ENCODE assay signal across 16 cellular contexts in genomic region chr3:187014417-187014864, GRCh38.
A peak's percentile ranks its signal among the peaks of the same experiment; 100 is the strongest.
DNase-seq lines count a peak whose midpoint lies in the region; ATAC-seq and TF ChIP-seq lines count a peak whose summit lies in the region.
"Had no signal": no experiment of that assay in that cellular context is flagged by ENCODE, and none has a peak within 500 bp of the region (broad histone marks: within the 10 kb centered on the region; RNA-seq: fewer than 3 reads in every experiment).

No MANE protein-coding gene starts in this region.

- intact Hi-C loops in activated naive CD4-positive, alpha-beta T cell treated with anti-CD3 and anti-CD28 coated beads for 36 hours (cut with micrococcal nuclease): no loop called here
- intact Hi-C loops in upper lobe of right lung (cut with DNase I) (no loop called here), psoas muscle (cut with DNase I) (no loop called here)

- 45 to 46% (median 45%) methylated on average over 2 of the region's 2 CpGs for WGBS in psoas muscle, 3 donors

- no peak for TF ChIP-seq CTCF in upper lobe of right lung (IDR thresholded peaks at IDR 0.05)
- TF ChIP-seq CTCF in psoas muscle (IDR thresholded peaks at IDR 0.05): no peak

- H3K4me3 ChIP-seq in upper lobe of right lung: no peak overlapping the region
- H3K4me3 ChIP-seq in psoas muscle: no peak overlapping the region
- H3K4me3 ChIP-seq: ascending aorta had no signal

- peak overlapping the region; percentile 4 for H3K27ac ChIP-seq in upper lobe of right lung
- no peak overlapping the region for H3K27ac ChIP-seq in psoas muscle
- H3K27ac ChIP-seq: KMS-11, parathyroid adenoma had no signal

- H3K36me3 ChIP-seq in upper lobe of right lung: no peaks in the 10 kb centered on the region
- H3K36me3 ChIP-seq in psoas muscle (ENCODE audit: insufficient read depth in 1 of 2, low read depth in 1 of 2): no peaks in the 10 kb centered on the region
- H3K36me3 ChIP-seq: ascending aorta had no signal

- no peaks in the 10 kb centered on the region for H3K9me3 Mint-ChIP-seq in activated naive CD4-positive, alpha-beta T cell treated with anti-CD3 and anti-CD28 coated beads for 36 hours
- no peaks in the 10 kb centered on the region for H3K9me3 Mint-ChIP-seq in activated naive CD4-positive, alpha-beta T cell treated with anti-CD3 and anti-CD28 coated beads, Interleukin-2, amount 10 ng/mL, durations not matched to agents 7 days and 5 days
- H3K9me3 Mint-ChIP-seq in activated naive CD8-positive, alpha-beta T cell (ENCODE audit: low read depth): no peaks in the 10 kb centered on the region
- H3K9me3 Mint-ChIP-seq: type B pancreatic cell had no signal

- CTCF ChIA-PET in activated naive CD4-positive, alpha-beta T cell treated with anti-CD3 and anti-CD28 coated beads for 36 hours (lab: Charles Lee): interaction anchor here (1.5 kb wide), 1 partner anchor 11 kb away, joined by 9 read pairs; no protein-coding TSS in a partner anchor
- CTCF ChIA-PET in activated naive CD4-positive, alpha-beta T cell treated with anti-CD3 and anti-CD28 coated beads, Interleukin-2, amount 10 ng/mL, durations not matched to agents 7 days and 5 days (lab: Charles Lee): no interaction called here

- peaks cover 12% of the 10 kb centered on the region for H3K36me3 Mint-ChIP-seq in activated naive CD4-positive, alpha-beta T cell treated with anti-CD3 and anti-CD28 coated beads for 36 hours (ENCODE audit: low read depth)
- H3K36me3 Mint-ChIP-seq in activated naive CD4-positive, alpha-beta T cell treated with anti-CD3 and anti-CD28 coated beads, Interleukin-2, amount 10 ng/mL, durations not matched to agents 7 days and 5 days: peaks cover 66% of the 10 kb centered on the region
- peaks cover 11% of the 10 kb centered on the region for H3K36me3 Mint-ChIP-seq in activated naive CD8-positive, alpha-beta T cell
- H3K36me3 Mint-ChIP-seq: type B pancreatic cell had no signal

- H3K9me3 ChIP-seq in upper lobe of right lung: no peaks in the 10 kb centered on the region
- H3K9me3 ChIP-seq in psoas muscle: no peaks in the 10 kb centered on the region
- H3K9me3 ChIP-seq: ascending aorta had no signal

- H3K27ac Mint-ChIP-seq in activated naive CD4-positive, alpha-beta T cell treated with anti-CD3 and anti-CD28 coated beads for 36 hours: peak overlapping the region; percentile 2
- no peak overlapping the region for H3K27ac Mint-ChIP-seq in activated naive CD4-positive, alpha-beta T cell treated with anti-CD3 and anti-CD28 coated beads, Interleukin-2, amount 10 ng/mL, durations not matched to agents 7 days and 5 days
- peak overlapping the region; percentile 51 for H3K27ac Mint-ChIP-seq in activated naive CD8-positive, alpha-beta T cell
- H3K27ac Mint-ChIP-seq: type B pancreatic cell had no signal

- no peak for DNase-seq in activated naive CD4-positive, alpha-beta T cell treated with anti-CD3 and anti-CD28 coated beads for 36 hours
- no peak for DNase-seq in activated naive CD4-positive, alpha-beta T cell treated with anti-CD3 and anti-CD28 coated beads, Interleukin-2, amount 10 ng/mL, durations not matched to agents 7 days and 5 days
- DNase-seq in kidney glomerular epithelial cell (lab: John Stamatoyannopoulos, UW) (peak; percentile 25), upper lobe of right lung (no peak), psoas muscle (no peak)
- DNase-seq: ACHN; activated CD4-positive, alpha-beta T cell treated with anti-CD3 and anti-CD28 coated beads for 4 hours; GOT3; kidney had no signal

- H3K4me3 Mint-ChIP-seq in activated naive CD4-positive, alpha-beta T cell treated with anti-CD3 and anti-CD28 coated beads for 36 hours: no peak overlapping the region
- H3K4me3 Mint-ChIP-seq in activated naive CD4-positive, alpha-beta T cell treated with anti-CD3 and anti-CD28 coated beads, Interleukin-2, amount 10 ng/mL, durations not matched to agents 7 days and 5 days: no peak overlapping the region
- H3K4me3 Mint-ChIP-seq in activated naive CD8-positive, alpha-beta T cell: no peak overlapping the region
- H3K4me3 Mint-ChIP-seq: type B pancreatic cell had no signal

- H3K4me1 ChIP-seq in upper lobe of right lung: peaks cover 42% of the 10 kb centered on the region
- H3K4me1 ChIP-seq in psoas muscle: peaks cover 7% of the 10 kb centered on the region
- H3K4me1 ChIP-seq: parathyroid adenoma had no signal

- peaks cover 54% of the 10 kb centered on the region for H3K4me1 Mint-ChIP-seq in activated naive CD4-positive, alpha-beta T cell treated with anti-CD3 and anti-CD28 coated beads for 36 hours (ENCODE audit: low read depth)
- peaks cover 68% of the 10 kb centered on the region for H3K4me1 Mint-ChIP-seq in activated naive CD4-positive, alpha-beta T cell treated with anti-CD3 and anti-CD28 coated beads, Interleukin-2, amount 10 ng/mL, durations not matched to agents 7 days and 5 days
- H3K4me1 Mint-ChIP-seq in activated naive CD8-positive, alpha-beta T cell (ENCODE audit: low read depth): peaks cover 62% of the 10 kb centered on the region

- H3K27me3 ChIP-seq in upper lobe of right lung: no peaks in the 10 kb centered on the region
- no peaks in the 10 kb centered on the region for H3K27me3 ChIP-seq in psoas muscle (ENCODE audit: insufficient read depth in 3 of 3, low read length in 2 of 3)
- H3K27me3 ChIP-seq: ascending aorta had no signal

- H3K27me3 Mint-ChIP-seq in activated naive CD4-positive, alpha-beta T cell treated with anti-CD3 and anti-CD28 coated beads for 36 hours (ENCODE audit: low read depth): no peaks in the 10 kb centered on the region
- H3K27me3 Mint-ChIP-seq in activated naive CD4-positive, alpha-beta T cell treated with anti-CD3 and anti-CD28 coated beads, Interleukin-2, amount 10 ng/mL, durations not matched to agents 7 days and 5 days: no peaks in the 10 kb centered on the region
- H3K27me3 Mint-ChIP-seq in activated naive CD8-positive, alpha-beta T cell: no peaks in the 10 kb centered on the region
- H3K27me3 Mint-ChIP-seq: type B pancreatic cell had no signal

- ATAC-seq in upper lobe of right lung: peak; percentile 51
- ATAC-seq in GM19455 (IDR thresholded peaks at IDR 0.05; ENCODE audit: unreplicated experiment): no peak
- ATAC-seq in psoas muscle: no peak
- ATAC-seq in activated CD4-positive, CD25-positive, alpha-beta regulatory T cell treated with anti-CD3 and anti-CD28 coated beads, Interleukin-2, amount 50 U/mL, for 24 hours: no peak
